Comparison of ENCODE assay signal across 1 cellular context in genomic region chr4:162782778-162783507, GRCh38.
TF ChIP-seq lines count a peak whose summit lies in the region.

No MANE protein-coding gene starts in this region.

TF ChIP-seq in SK-N-SH, 30 proteins besides CTCF, POLR2A, EP300 and RAD21 (continued from another document):
- no peak for TF ChIP-seq REST (IDR thresholded peaks at IDR 0.05; ENCODE audit: low read depth, low read length)
- TF ChIP-seq USF2 (IDR thresholded peaks at IDR 0.05; ENCODE audit: borderline replicate concordance, low read depth, low read length), result no peak
